1 cellular context compared by ENCODE assay signal in the genomic region with DNA sequence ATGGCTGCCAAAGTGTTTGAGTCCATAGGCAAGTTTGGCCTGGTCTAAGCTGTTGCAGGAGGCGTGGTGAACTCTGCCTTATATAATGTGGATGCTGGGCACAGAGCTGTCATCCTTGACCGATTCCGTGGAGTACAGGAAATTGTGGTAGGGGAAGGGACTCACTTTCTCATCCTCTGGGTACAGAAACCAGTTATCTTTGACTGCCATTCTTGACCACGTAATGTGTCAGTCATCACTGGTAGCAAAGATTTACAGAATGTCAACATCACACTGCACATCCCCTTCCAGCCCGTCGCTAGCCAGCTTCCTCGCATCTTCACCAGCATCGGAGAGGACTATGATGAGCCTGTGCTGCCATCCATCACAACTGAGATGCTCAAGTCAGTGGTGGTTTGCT.
TF ChIP-seq lines count a peak whose summit lies in the region.

No MANE protein-coding gene starts in this region.

TF ChIP-seq in K562, 482 proteins besides CTCF, POLR2A, EP300 and RAD21 (continued from another document and continues in another):
- TF ChIP-seq, protein P1, sequence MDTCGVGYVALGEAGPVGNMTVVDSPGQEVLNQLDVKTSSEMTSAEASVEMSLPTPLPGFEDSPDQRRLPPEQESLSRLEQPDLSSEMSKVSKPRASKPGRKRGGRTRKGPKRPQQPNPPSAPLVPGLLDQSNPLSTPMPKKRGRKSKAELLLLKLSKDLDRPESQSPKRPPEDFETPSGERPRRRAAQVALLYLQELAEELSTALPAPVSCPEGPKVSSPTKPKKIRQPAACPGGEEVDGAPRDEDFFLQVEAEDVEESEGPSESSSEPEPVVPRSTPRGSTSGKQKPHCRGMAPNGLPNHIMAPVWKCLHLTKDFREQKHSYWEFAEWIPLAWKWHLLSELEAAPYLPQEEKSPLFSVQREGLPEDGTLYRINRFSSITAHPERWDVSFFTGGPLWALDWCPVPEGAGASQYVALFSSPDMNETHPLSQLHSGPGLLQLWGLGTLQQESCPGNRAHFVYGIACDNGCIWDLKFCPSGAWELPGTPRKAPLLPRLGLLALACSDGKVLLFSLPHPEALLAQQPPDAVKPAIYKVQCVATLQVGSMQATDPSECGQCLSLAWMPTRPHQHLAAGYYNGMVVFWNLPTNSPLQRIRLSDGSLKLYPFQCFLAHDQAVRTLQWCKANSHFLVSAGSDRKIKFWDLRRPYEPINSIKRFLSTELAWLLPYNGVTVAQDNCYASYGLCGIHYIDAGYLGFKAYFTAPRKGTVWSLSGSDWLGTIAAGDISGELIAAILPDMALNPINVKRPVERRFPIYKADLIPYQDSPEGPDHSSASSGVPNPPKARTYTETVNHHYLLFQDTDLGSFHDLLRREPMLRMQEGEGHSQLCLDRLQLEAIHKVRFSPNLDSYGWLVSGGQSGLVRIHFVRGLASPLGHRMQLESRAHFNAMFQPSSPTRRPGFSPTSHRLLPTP (IDR thresholded peaks at IDR 0.05; ENCODE audit: borderline replicate concordance, extremely low read depth, insufficient read length): no peak
- no peak for TF ChIP-seq SIX5 (IDR thresholded peaks at IDR 0.05; ENCODE audit: borderline replicate concordance in 1 of 2, insufficient read depth in 1 of 2, low read depth in 1 of 2, low read length in 2 of 2)
- TF ChIP-seq MEIS2 (IDR thresholded peaks at IDR 0.05; ENCODE audit: partially characterized antibody): peak; percentile 89
- no peak for TF ChIP-seq HMGN3 (IDR thresholded peaks at IDR 0.05; ENCODE audit: borderline replicate concordance, extremely low read depth, insufficient read length, low read depth, low read length)
- no peak for TF ChIP-seq RBBP5 (IDR thresholded peaks at IDR 0.05; ENCODE audit: borderline replicate concordance, insufficient read depth, low read length, poor library complexity, severe bottlenecking)
- no peak for TF ChIP-seq ZNF445 (CRISPR knock-in tag; IDR thresholded peaks at IDR 0.05; ENCODE audit: low read depth)
- TF ChIP-seq, protein P2, sequence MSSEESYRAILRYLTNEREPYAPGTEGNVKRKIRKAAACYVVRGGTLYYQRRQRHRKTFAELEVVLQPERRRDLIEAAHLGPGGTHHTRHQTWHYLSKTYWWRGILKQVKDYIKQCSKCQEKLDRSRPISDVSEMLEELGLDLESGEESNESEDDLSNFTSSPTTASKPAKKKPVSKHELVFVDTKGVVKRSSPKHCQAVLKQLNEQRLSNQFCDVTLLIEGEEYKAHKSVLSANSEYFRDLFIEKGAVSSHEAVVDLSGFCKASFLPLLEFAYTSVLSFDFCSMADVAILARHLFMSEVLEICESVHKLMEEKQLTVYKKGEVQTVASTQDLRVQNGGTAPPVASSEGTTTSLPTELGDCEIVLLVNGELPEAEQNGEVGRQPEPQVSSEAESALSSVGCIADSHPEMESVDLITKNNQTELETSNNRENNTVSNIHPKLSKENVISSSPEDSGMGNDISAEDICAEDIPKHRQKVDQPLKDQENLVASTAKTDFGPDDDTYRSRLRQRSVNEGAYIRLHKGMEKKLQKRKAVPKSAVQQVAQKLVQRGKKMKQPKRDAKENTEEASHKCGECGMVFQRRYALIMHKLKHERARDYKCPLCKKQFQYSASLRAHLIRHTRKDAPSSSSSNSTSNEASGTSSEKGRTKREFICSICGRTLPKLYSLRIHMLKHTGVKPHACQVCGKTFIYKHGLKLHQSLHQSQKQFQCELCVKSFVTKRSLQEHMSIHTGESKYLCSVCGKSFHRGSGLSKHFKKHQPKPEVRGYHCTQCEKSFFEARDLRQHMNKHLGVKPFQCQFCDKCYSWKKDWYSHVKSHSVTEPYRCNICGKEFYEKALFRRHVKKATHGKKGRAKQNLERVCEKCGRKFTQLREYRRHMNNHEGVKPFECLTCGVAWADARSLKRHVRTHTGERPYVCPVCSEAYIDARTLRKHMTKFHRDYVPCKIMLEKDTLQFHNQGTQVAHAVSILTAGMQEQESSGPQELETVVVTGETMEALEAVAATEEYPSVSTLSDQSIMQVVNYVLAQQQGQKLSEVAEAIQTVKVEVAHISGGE (CRISPR knock-in tag; IDR thresholded peaks at IDR 0.05): no peak
- TF ChIP-seq, protein P3, sequence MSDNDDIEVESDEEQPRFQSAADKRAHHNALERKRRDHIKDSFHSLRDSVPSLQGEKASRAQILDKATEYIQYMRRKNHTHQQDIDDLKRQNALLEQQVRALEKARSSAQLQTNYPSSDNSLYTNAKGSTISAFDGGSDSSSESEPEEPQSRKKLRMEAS (CRISPR knock-in tag; IDR thresholded peaks at IDR 0.05): no peak
- TF ChIP-seq, protein P4, sequence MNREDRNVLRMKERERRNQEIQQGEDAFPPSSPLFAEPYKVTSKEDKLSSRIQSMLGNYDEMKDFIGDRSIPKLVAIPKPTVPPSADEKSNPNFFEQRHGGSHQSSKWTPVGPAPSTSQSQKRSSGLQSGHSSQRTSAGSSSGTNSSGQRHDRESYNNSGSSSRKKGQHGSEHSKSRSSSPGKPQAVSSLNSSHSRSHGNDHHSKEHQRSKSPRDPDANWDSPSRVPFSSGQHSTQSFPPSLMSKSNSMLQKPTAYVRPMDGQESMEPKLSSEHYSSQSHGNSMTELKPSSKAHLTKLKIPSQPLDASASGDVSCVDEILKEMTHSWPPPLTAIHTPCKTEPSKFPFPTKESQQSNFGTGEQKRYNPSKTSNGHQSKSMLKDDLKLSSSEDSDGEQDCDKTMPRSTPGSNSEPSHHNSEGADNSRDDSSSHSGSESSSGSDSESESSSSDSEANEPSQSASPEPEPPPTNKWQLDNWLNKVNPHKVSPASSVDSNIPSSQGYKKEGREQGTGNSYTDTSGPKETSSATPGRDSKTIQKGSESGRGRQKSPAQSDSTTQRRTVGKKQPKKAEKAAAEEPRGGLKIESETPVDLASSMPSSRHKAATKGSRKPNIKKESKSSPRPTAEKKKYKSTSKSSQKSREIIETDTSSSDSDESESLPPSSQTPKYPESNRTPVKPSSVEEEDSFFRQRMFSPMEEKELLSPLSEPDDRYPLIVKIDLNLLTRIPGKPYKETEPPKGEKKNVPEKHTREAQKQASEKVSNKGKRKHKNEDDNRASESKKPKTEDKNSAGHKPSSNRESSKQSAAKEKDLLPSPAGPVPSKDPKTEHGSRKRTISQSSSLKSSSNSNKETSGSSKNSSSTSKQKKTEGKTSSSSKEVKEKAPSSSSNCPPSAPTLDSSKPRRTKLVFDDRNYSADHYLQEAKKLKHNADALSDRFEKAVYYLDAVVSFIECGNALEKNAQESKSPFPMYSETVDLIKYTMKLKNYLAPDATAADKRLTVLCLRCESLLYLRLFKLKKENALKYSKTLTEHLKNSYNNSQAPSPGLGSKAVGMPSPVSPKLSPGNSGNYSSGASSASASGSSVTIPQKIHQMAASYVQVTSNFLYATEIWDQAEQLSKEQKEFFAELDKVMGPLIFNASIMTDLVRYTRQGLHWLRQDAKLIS (CRISPR knock-in tag; IDR thresholded peaks at IDR 0.05): no peak
- 0 out of 2 replicates have a peak, but pooled peaks have one; percentile 23 for TF ChIP-seq NCOR1 (IDR thresholded peaks at IDR 0.05)
- TF ChIP-seq PKNOX1 (IDR thresholded peaks at IDR 0.05): peak; percentile 75
- TF ChIP-seq OTX1 (CRISPR knock-in tag; IDR thresholded peaks at IDR 0.05): no peak
- TF ChIP-seq ZNF175 (CRISPR knock-in tag; IDR thresholded peaks at IDR 0.05; ENCODE audit: low read depth): no peak
- no peak for TF ChIP-seq SETDB1 (IDR thresholded peaks at IDR 0.05; ENCODE audit: low read length)
- no peak for TF ChIP-seq IFI16 (CRISPR knock-in tag; IDR thresholded peaks at IDR 0.05)
- TF ChIP-seq RBM34 (IDR thresholded peaks at IDR 0.05; ENCODE audit: borderline replicate concordance, insufficient read depth, low read length): no peak
- TF ChIP-seq ZSCAN29 (IDR thresholded peaks at IDR 0.05): no peak
- TF ChIP-seq ARHGAP35 (IDR thresholded peaks at IDR 0.05; ENCODE audit: partially characterized antibody): no peak
- no peak for TF ChIP-seq SMARCB1 (IDR thresholded peaks at IDR 0.05; ENCODE audit: insufficient read length, low read depth)
- no peak for TF ChIP-seq FOXM1 (IDR thresholded peaks at IDR 0.05; ENCODE audit: low read depth)
- no peak for TF ChIP-seq FOXM1 (CRISPR knock-in tag; IDR thresholded peaks at IDR 0.05; ENCODE audit: low read depth)
- no peak for TF ChIP-seq HNRNPLL (IDR thresholded peaks at IDR 0.05; ENCODE audit: low read depth, low read length, poor library complexity, severe bottlenecking)
- no peak for TF ChIP-seq GABPB2 (CRISPR knock-in tag; conservative IDR thresholded peaks at IDR 0.05)
- no peak for TF ChIP-seq FIP1L1 (IDR thresholded peaks at IDR 0.05; ENCODE audit: low read depth, low read length, poor library complexity, severe bottlenecking)
- no peak for TF ChIP-seq THRA (IDR thresholded peaks at IDR 0.05)
- TF ChIP-seq NKRF (IDR thresholded peaks at IDR 0.05; ENCODE audit: borderline replicate concordance): no peak
- no peak for TF ChIP-seq ZC3H8 (IDR thresholded peaks at IDR 0.05)
- TF ChIP-seq ZNF696 (CRISPR knock-in tag; conservative IDR thresholded peaks at IDR 0.05): no peak
- no peak for TF ChIP-seq NELFE (IDR thresholded peaks at IDR 0.05; ENCODE audit: insufficient read depth, insufficient read length)
- TF ChIP-seq NONO (IDR thresholded peaks at IDR 0.05; ENCODE audit: low read depth in 2 of 2, low read length in 1 of 2): no peak
- no peak for TF ChIP-seq ZNF121 (CRISPR knock-in tag; conservative IDR thresholded peaks at IDR 0.05)
- TF ChIP-seq ZNF133 (CRISPR knock-in tag; IDR thresholded peaks at IDR 0.05): no peak
- TF ChIP-seq TCF7L2 (IDR thresholded peaks at IDR 0.05; ENCODE audit: low read depth, low read length): no peak
- peak; percentile 67; the same call in 1 of the 2 replicates for TF ChIP-seq ARID1B (IDR thresholded peaks at IDR 0.05)
- TF ChIP-seq, protein P5, sequence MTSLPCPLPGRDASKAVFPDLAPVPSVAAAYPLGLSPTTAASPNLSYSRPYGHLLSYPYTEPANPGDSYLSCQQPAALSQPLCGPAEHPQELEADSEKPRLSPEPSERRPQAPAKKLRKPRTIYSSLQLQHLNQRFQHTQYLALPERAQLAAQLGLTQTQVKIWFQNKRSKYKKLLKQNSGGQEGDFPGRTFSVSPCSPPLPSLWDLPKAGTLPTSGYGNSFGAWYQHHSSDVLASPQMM (CRISPR knock-in tag; IDR thresholded peaks at IDR 0.05): no peak
- no peak for TF ChIP-seq MCM2 (IDR thresholded peaks at IDR 0.05; ENCODE audit: low read depth)
- TF ChIP-seq GTF2A2 (tag; IDR thresholded peaks at IDR 0.05): no peak
- TF ChIP-seq RBFOX2 (IDR thresholded peaks at IDR 0.05; ENCODE audit: low read depth, low read length): no peak
- peak; percentile 48; the same call in 1 of the 2 replicates for TF ChIP-seq CREM (IDR thresholded peaks at IDR 0.05; ENCODE audit: low read depth)
- TF ChIP-seq, protein P6, sequence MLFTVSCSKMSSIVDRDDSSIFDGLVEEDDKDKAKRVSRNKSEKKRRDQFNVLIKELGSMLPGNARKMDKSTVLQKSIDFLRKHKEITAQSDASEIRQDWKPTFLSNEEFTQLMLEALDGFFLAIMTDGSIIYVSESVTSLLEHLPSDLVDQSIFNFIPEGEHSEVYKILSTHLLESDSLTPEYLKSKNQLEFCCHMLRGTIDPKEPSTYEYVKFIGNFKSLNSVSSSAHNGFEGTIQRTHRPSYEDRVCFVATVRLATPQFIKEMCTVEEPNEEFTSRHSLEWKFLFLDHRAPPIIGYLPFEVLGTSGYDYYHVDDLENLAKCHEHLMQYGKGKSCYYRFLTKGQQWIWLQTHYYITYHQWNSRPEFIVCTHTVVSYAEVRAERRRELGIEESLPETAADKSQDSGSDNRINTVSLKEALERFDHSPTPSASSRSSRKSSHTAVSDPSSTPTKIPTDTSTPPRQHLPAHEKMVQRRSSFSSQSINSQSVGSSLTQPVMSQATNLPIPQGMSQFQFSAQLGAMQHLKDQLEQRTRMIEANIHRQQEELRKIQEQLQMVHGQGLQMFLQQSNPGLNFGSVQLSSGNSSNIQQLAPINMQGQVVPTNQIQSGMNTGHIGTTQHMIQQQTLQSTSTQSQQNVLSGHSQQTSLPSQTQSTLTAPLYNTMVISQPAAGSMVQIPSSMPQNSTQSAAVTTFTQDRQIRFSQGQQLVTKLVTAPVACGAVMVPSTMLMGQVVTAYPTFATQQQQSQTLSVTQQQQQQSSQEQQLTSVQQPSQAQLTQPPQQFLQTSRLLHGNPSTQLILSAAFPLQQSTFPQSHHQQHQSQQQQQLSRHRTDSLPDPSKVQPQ (CRISPR knock-in tag; IDR thresholded peaks at IDR 0.05; ENCODE audit: borderline replicate concordance): no peak
